Comparison of ENCODE assay signal across 9 cellular contexts in genomic region chr13:40517486-40518311, GRCh38.
A peak's percentile ranks its signal among the peaks of the same experiment; 100 is the strongest.
DNase-seq lines count a peak whose midpoint lies in the region; ATAC-seq and TF ChIP-seq lines count a peak whose summit lies in the region.
"Had no signal": no experiment of that assay in that cellular context is flagged by ENCODE, and none has a peak within 500 bp of the region (broad histone marks: within the 10 kb centered on the region; RNA-seq: fewer than 3 reads in every experiment).

No MANE protein-coding gene starts in this region.

- DNase-seq in MCF 10A (ENCODE audit: unreplicated experiment): no peak
- DNase-seq in mammary epithelial cell: no peak
- DNase-seq in stimulated activated naive CD8-positive, alpha-beta T cell treated with anti-CD3 and anti-CD28 coated beads, Interleukin-15, Interleukin-2, amounts not matched to agents 100 U/mL and 50 U/mL, for 24 hours: peak; percentile 42
- DNase-seq in COR-L47 (lab: John Stamatoyannopoulos, UW): no peak
- no peak for DNase-seq in SK-N-DZ (ENCODE audit: low spot score)
- no peak for DNase-seq in NCI-H146 treated with DMSO at 0.1 percent for 48 hours (lab: John Stamatoyannopoulos, UW; ENCODE audit: unreplicated experiment)

- dilution Hi-C loops in mammary epithelial cell (cut with HindIII; ENCODE audit: low sequenced_read_pairs): no loop called here

- no peak overlapping the region for H3K4me3 ChIP-seq in mammary epithelial cell (replicated peaks in 1 of 3; ENCODE audit: insufficient read depth in 1 of 3, low read depth in 2 of 3, low read length in 3 of 3)
- peak overlapping the region; percentile 44 for H3K4me3 ChIP-seq in OCI-LY3 (ENCODE audit: low read length)
- H3K4me3 ChIP-seq: BLaER1 treated with 17β-estradiol and CSF1 and Interleukin-3, amounts not matched to agents 10 nM and 100 nM had no signal

- H3K79me2 ChIP-seq in mammary epithelial cell (ENCODE audit: insufficient read depth, low read length) (no peaks in the 10 kb centered on the region), OCI-LY3 (ENCODE audit: low read length) (no peaks in the 10 kb centered on the region)

- H3K9me3 ChIP-seq in mammary epithelial cell (replicated peaks; ENCODE audit: insufficient read depth, low read length) (no peaks in the 10 kb centered on the region), OCI-LY3 (ENCODE audit: insufficient read depth, low read length) (no peaks in the 10 kb centered on the region)
- H3K9me3 ChIP-seq: BLaER1 treated with 17β-estradiol and CSF1 and Interleukin-3, amounts not matched to agents 10 nM and 100 nM had no signal

- 83% methylated on average over 6 of the region's 6 CpGs for WGBS in mammary epithelial cell (ENCODE audit: low coverage, missing lambda C conversion rate)

- H3K4me3 Mint-ChIP-seq in MCF 10A (ENCODE audit: unreplicated experiment): no peak overlapping the region

- H3K27ac ChIP-seq in mammary epithelial cell (ENCODE audit: insufficient read depth, low read depth, low read length) (no peak overlapping the region), OCI-LY3 (ENCODE audit: low read length) (peak overlapping the region; percentile 60)
- H3K27ac ChIP-seq: BLaER1 treated with 17β-estradiol and CSF1 and Interleukin-3, amounts not matched to agents 10 nM and 100 nM had no signal

- H3K27ac Mint-ChIP-seq in MCF 10A (ENCODE audit: low read depth, unreplicated experiment): peak overlapping the region; percentile 40

- H3K9ac ChIP-seq in mammary epithelial cell (ENCODE audit: insufficient read depth, low read length): no peak overlapping the region
- H3K9ac ChIP-seq in OCI-LY3 (ENCODE audit: low read length): peak overlapping the region; percentile 20; the same call in 1 of the 2 replicates
- H3K9ac ChIP-seq: BLaER1 treated with 17β-estradiol and CSF1 and Interleukin-3, amounts not matched to agents 10 nM and 100 nM had no signal

- H2AFZ ChIP-seq in mammary epithelial cell (ENCODE audit: low read depth, low read length) (no peak overlapping the region), OCI-LY3 (ENCODE audit: low read depth, low read length) (peak overlapping the region; percentile 8; the same call in 1 of the 2 replicates)

- ATAC-seq in HG02642 (IDR thresholded peaks at IDR 0.05; ENCODE audit: poor library complexity, unreplicated experiment): peak; percentile 77
- peak; percentile 86 for ATAC-seq in stimulated activated naive CD8-positive, alpha-beta T cell treated with anti-CD3 and anti-CD28 coated beads, Interleukin-15, Interleukin-2, amounts not matched to agents 100 U/mL and 50 U/mL, for 24 hours

- H3K4me1 Mint-ChIP-seq in MCF 10A (ENCODE audit: insufficient read depth, unreplicated experiment): peaks cover 25% of the 10 kb centered on the region

- no TSS peak for BruUV-seq in MCF 10A (replicated peaks; lab: Mats Ljungman, UMichigan)
- BruUV-seq in mammary epithelial cell (replicated peaks; lab: Mats Ljungman, UMichigan): no TSS peak

- H3K4me1 ChIP-seq in mammary epithelial cell (ENCODE audit: insufficient read depth, low read length): no peaks in the 10 kb centered on the region
- peaks cover 43% of the 10 kb centered on the region for H3K4me1 ChIP-seq in OCI-LY3 (ENCODE audit: low read length)

- no peaks in the 10 kb centered on the region for H3K27me3 Mint-ChIP-seq in MCF 10A (ENCODE audit: insufficient read depth, unreplicated experiment)

- POLR2A ChIA-PET in MCF 10A (lab: Yijun Ruan, JAX): interaction anchor here (1.0 to 1.2 kb wide), 2 partner anchors 64 to 167 kb away, joined by 3 to 4 read pairs; no protein-coding TSS in a partner anchor

- no peaks in the 10 kb centered on the region for H3K36me3 ChIP-seq in mammary epithelial cell (ENCODE audit: insufficient read depth, low read length)
- H3K36me3 ChIP-seq in OCI-LY3 (replicated peaks; ENCODE audit: low read depth, low read length): no peaks in the 10 kb centered on the region
- H3K36me3 ChIP-seq: BLaER1 treated with 17β-estradiol and CSF1 and Interleukin-3, amounts not matched to agents 10 nM and 100 nM had no signal

- H3K27me3 ChIP-seq in mammary epithelial cell (ENCODE audit: insufficient read depth, low read length) (no peaks in the 10 kb centered on the region), OCI-LY3 (ENCODE audit: low read depth, low read length) (no peaks in the 10 kb centered on the region)
- H3K27me3 ChIP-seq: BLaER1 treated with 17β-estradiol and CSF1 and Interleukin-3, amounts not matched to agents 10 nM and 100 nM had no signal

- no peaks in the 10 kb centered on the region for H4K20me1 ChIP-seq in mammary epithelial cell (ENCODE audit: insufficient read depth, low read length)
- H4K20me1 ChIP-seq in OCI-LY3 (ENCODE audit: insufficient read depth, low read length): no peaks in the 10 kb centered on the region
- H4K20me1 ChIP-seq: BLaER1 treated with 17β-estradiol and CSF1 and Interleukin-3, amounts not matched to agents 10 nM and 100 nM had no signal

- in situ Hi-C loops in mammary epithelial cell (cut with MboI; ENCODE audit: low sequenced_read_pairs in 2 of 2): no loop called here

- TF ChIP-seq CTCF in MCF 10A (IDR thresholded peaks at IDR 0.05; ENCODE audit: unreplicated experiment): no peak
- TF ChIP-seq CTCF in mammary epithelial cell (conservative IDR thresholded peaks at IDR 0.05 in 1 of 2, IDR thresholded peaks at IDR 0.05 in 1 of 2; ENCODE audit: extremely low read depth in 1 of 2, insufficient read depth in 1 of 2, low read depth in 1 of 2, low read length in 2 of 2): no peak
- no peak for TF ChIP-seq CTCF in OCI-LY3 (IDR thresholded peaks at IDR 0.05; ENCODE audit: low read depth, low read length)

- H3K9me3 Mint-ChIP-seq in MCF 10A (ENCODE audit: unreplicated experiment): no peaks in the 10 kb centered on the region

- CTCF ChIA-PET in MCF 10A (lab: Yijun Ruan, JAX): interaction anchor here (0.6 kb wide), 1 partner anchor 533 kb away, joined by 4 read pairs; no protein-coding TSS in a partner anchor
- CTCF ChIA-PET in mammary epithelial cell (lab: Charles Lee; ENCODE audit: low non-redundant PET): no interaction called here

- intact Hi-C loops in MCF 10A (cut with micrococcal nuclease): no loop called here
- intact Hi-C loops in mammary epithelial cell (cut with micrococcal nuclease): no loop called here

- no peak overlapping the region for H3K4me2 ChIP-seq in mammary epithelial cell (ENCODE audit: insufficient read depth, low read depth, low read length)
- peak overlapping the region; percentile 75 for H3K4me2 ChIP-seq in OCI-LY3 (ENCODE audit: low read length)

- peaks cover 12% of the 10 kb centered on the region for H3K36me3 Mint-ChIP-seq in MCF 10A (ENCODE audit: insufficient read depth, unreplicated experiment)
